ENCODE assay signal across 1 cellular context in genomic region chr2:68667371-68667770, GRCh38.
TF ChIP-seq lines count a peak whose summit lies in the region.

No MANE protein-coding gene starts in this region.

TF ChIP-seq in K562, 482 proteins besides CTCF, POLR2A, EP300 and RAD21 (continued from another document):
- TF ChIP-seq ASH1L (IDR thresholded peaks at IDR 0.05; ENCODE audit: borderline replicate concordance, low read depth, partially characterized antibody) (no peak), DMBX1 (CRISPR knock-in tag; IDR thresholded peaks at IDR 0.05; ENCODE audit: borderline replicate concordance) (no peak)
